In genomic region chr3:17742837-17743659, GRCh38 we compare ENCODE assay signal across 8 cellular contexts. TPM values are rescaled to one million over a fixed set of nuclear protein-coding genes. Genes with fewer than 3 reads are reported as not detected.
DNase-seq lines count a peak whose midpoint lies in the region; ATAC-seq and TF ChIP-seq lines count a peak whose summit lies in the region.

No MANE protein-coding gene starts in this region.

- H3K27me3 ChIP-seq in WERI-Rb-1 (ENCODE audit: insufficient read depth, low read depth, severe bottlenecking), result no peaks in the 10 kb centered on the region
- no peaks in the 10 kb centered on the region for H3K27me3 ChIP-seq in rectal smooth muscle tissue (ENCODE audit: control insufficient read depth, insufficient read depth, low read length)

- H3K27me3 Mint-ChIP-seq in activated CD4-positive, alpha-beta T cell treated with anti-CD3 and anti-CD28 coated beads, Interleukin-2, amount 10 ng/mL, durations not matched to agents 7 days and 5 days, result no peaks in the 10 kb centered on the region

- H3K9me3 Mint-ChIP-seq in activated CD4-positive, alpha-beta T cell treated with anti-CD3 and anti-CD28 coated beads, Interleukin-2, amount 10 ng/mL, durations not matched to agents 7 days and 5 days, result no peaks in the 10 kb centered on the region

- no peaks in the 10 kb centered on the region for H3K9me3 ChIP-seq in WERI-Rb-1 (ENCODE audit: severe bottlenecking)

- peak overlapping the region; percentile 96 for H3K27ac Mint-ChIP-seq in activated CD4-positive, alpha-beta T cell treated with anti-CD3 and anti-CD28 coated beads, Interleukin-2, amount 10 ng/mL, durations not matched to agents 7 days and 5 days

- TF ChIP-seq CTCF in WERI-Rb-1 (IDR thresholded peaks at IDR 0.05; ENCODE audit: low read depth, low read length) (no peak), foreskin fibroblast (IDR thresholded peaks at IDR 0.05; ENCODE audit: low read depth, low read length) (no peak)

- peak overlapping the region; percentile 28 for H3K9ac ChIP-seq in rectal smooth muscle tissue (ENCODE audit: low read length)

- H3K4me1 Mint-ChIP-seq in activated CD4-positive, alpha-beta T cell treated with anti-CD3 and anti-CD28 coated beads, Interleukin-2, amount 10 ng/mL, durations not matched to agents 7 days and 5 days, result peaks cover 53% of the 10 kb centered on the region

- H3K4me3 ChIP-seq in WERI-Rb-1 (ENCODE audit: low read depth, low read length) (peak overlapping the region; percentile 90), foreskin fibroblast (ENCODE audit: low read depth in 1 of 2, low read length in 2 of 2) (peak overlapping the region; percentile 61 to 73), rectal smooth muscle tissue (ENCODE audit: low read length) (peak overlapping the region; percentile 90)

- POLR2A ChIA-PET in activated CD4-positive, alpha-beta T cell treated with anti-CD3 and anti-CD28 coated beads, Interleukin-2, amount 10 ng/mL, durations not matched to agents 7 days and 5 days (lab: Charles Lee), result interaction anchor here (0.8 kb wide), 1 partner anchor 32 kb away, joined by 3 read pairs; no protein-coding TSS in a partner anchor

- DNase-seq in activated CD4-positive, alpha-beta T cell treated with anti-CD3 and anti-CD28 coated beads, Interleukin-2, amount 10 ng/mL, durations not matched to agents 7 days and 5 days, result no peak
- DNase-seq in activated CD4-positive, alpha-beta T cell treated with anti-CD3 and anti-CD28 coated beads, Interleukin-2, amount 50 U/mL, for 1 hour, result no peak
- DNase-seq in WERI-Rb-1 (no peak), foreskin fibroblast (no peak), NOMO-1 (lab: John Stamatoyannopoulos, UW; ENCODE audit: unreplicated experiment in 2 of 2) (no peak), GM03348 (ENCODE audit: low spot score) (no peak)

- H3K4me1 ChIP-seq in rectal smooth muscle tissue (ENCODE audit: control insufficient read depth, insufficient read depth, low read length), result peaks cover 9% of the 10 kb centered on the region

- H3K4me3 Mint-ChIP-seq in activated CD4-positive, alpha-beta T cell treated with anti-CD3 and anti-CD28 coated beads, Interleukin-2, amount 10 ng/mL, durations not matched to agents 7 days and 5 days, result peak overlapping the region; percentile 86

- CTCF ChIA-PET in activated CD4-positive, alpha-beta T cell treated with anti-CD3 and anti-CD28 coated beads, Interleukin-2, amount 10 ng/mL, durations not matched to agents 7 days and 5 days (lab: Charles Lee), result interaction anchor here (1.2 to 1.3 kb wide), 2 partner anchors 8 to 12 kb away, joined by 3 to 6 read pairs; no protein-coding TSS in a partner anchor

- H3K36me3 ChIP-seq in WERI-Rb-1, result peaks cover 3% of the 10 kb centered on the region; the same call in 1 of the 2 replicates
- no peaks in the 10 kb centered on the region for H3K36me3 ChIP-seq in rectal smooth muscle tissue (ENCODE audit: control insufficient read depth, insufficient read depth, low read length)

- ATAC-seq in HG02981 (IDR thresholded peaks at IDR 0.05; ENCODE audit: unreplicated experiment), result peak; percentile 0

- H3K27ac ChIP-seq in WERI-Rb-1, result peak overlapping the region; percentile 100
- H3K27ac ChIP-seq in rectal smooth muscle tissue (ENCODE audit: low read depth, low read length), result peak overlapping the region; percentile 96

- H3K36me3 Mint-ChIP-seq in activated CD4-positive, alpha-beta T cell treated with anti-CD3 and anti-CD28 coated beads, Interleukin-2, amount 10 ng/mL, durations not matched to agents 7 days and 5 days (ENCODE audit: low read depth), result peaks cover 4% of the 10 kb centered on the region

RNA-seq across cellular contexts. Expression of gene TBC1D5, which starts 0.6 kb away (rescaled TPM):
- 10 to 100 TPM; 48.4 to 55.2 TPM for total RNA-seq in activated CD4-positive, alpha-beta T cell treated with anti-CD3 and anti-CD28 coated beads, Interleukin-2, amount 10 ng/mL, durations not matched to agents 7 days and 5 days
